ENCODE assay signal across 32 cellular contexts in the genomic region with DNA sequence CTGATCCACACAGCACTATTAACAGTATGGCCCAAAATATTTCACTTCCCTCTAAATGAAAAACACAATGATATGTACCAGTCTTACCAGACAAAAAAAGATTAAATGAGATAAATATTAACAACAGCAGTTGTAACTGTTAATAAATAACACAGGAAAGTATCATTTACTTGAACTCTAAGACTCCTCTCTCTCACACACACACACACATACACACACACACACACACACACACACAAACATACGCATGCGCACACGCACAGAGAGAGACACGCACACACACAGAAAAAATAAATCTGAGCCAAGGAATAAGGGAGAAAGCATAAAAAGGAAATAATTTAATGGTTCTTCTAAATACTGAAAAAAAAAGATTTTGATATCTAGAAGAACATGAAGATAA. TPM values are rescaled to one million over a fixed set of nuclear protein-coding genes. Genes with fewer than 3 reads are reported as not detected.
DNase-seq lines count a peak whose midpoint lies in the region; ATAC-seq and TF ChIP-seq lines count a peak whose summit lies in the region.
"Had no signal": no experiment of that assay in that cellular context is flagged by ENCODE, and none has a peak within 500 bp of the region (broad histone marks: within the 10 kb centered on the region; RNA-seq: fewer than 3 reads in every experiment).

No MANE protein-coding gene starts in this region.

- intact Hi-C loops in right cardiac atrium (cut with DNase I): no loop called here

- peak; percentile 59 for ATAC-seq in GM18907 (IDR thresholded peaks at IDR 0.05; ENCODE audit: unreplicated experiment)
- no peak for ATAC-seq in HG02852 (IDR thresholded peaks at IDR 0.05; ENCODE audit: unreplicated experiment)
- no peak for ATAC-seq in right cardiac atrium
- ATAC-seq: activated CD4-positive, CD25-positive, alpha-beta regulatory T cell treated with anti-CD3 and anti-CD28 coated beads, Interleukin-2, amount 50 U/mL, for 24 hours; activated T-helper 17 cell treated with anti-CD3 and anti-CD28 coated beads, Interleukin-2, amount 50 U/mL, for 72 hours; left ventricle myocardium superior; naive thymus-derived CD4-positive, alpha-beta T cell had no signal

- H3K27me3 ChIP-seq in right cardiac atrium (ENCODE audit: control insufficient read depth, insufficient read depth): no peaks in the 10 kb centered on the region
- H3K27me3 ChIP-seq: BLaER1, breast epithelium, MG63, Peyer's patch, spleen had no signal

- DNase-seq in kidney glomerular epithelial cell (lab: John Stamatoyannopoulos, UW) (peak; percentile 39), renal cortical epithelial cell (ENCODE audit: low read depth) (peak; percentile 83), C1 segment of cervical spinal cord (lab: John Stamatoyannopoulos, UW) (no peak), right cardiac atrium (no peak), cerebellar nuclear complex (lab: John Stamatoyannopoulos, UW) (no peak)
- DNase-seq: activated CD4-positive, alpha-beta memory T cell treated with anti-CD3 and anti-CD28 coated beads for 36 hours; activated CD8-positive, alpha-beta memory T cell treated with anti-CD3 and anti-CD28 coated beads, Interleukin-2, amount 50 U/mL, for 48 hours; activated naive CD4-positive, alpha-beta T cell treated with anti-CD3 and anti-CD28 coated beads, Interleukin-2, amount 50 U/mL, for 16 hours; amygdala; effector CD4-positive, alpha-beta T cell; erythroblast; foreskin melanocyte; KG1; left ventricle myocardium superior; naive thymus-derived CD4-positive, alpha-beta T cell; NCI-H2029 treated with DMSO at 0.1 percent for 48 hours; NCI-H526; nucleus accumbens; Peyer's patch; retina; SIG-M5; spleen; SW 1271; trophoblast cell had no signal

- no peaks in the 10 kb centered on the region for H3K4me1 ChIP-seq in right cardiac atrium (ENCODE audit: control insufficient read depth, insufficient read depth, low read length)
- H3K4me1 ChIP-seq: BLaER1, breast epithelium, Peyer's patch, spleen had no signal

- 82% methylated on average over 4 of the region's 4 CpGs for WGBS in right cardiac atrium

- H3K9me3 ChIP-seq in right cardiac atrium (ENCODE audit: control insufficient read depth, low read length): no peaks in the 10 kb centered on the region

- H3K27ac ChIP-seq in VCaP: peak overlapping the region; percentile 55
- no peak overlapping the region for H3K27ac ChIP-seq in right cardiac atrium (ENCODE audit: low read length)
- H3K27ac ChIP-seq: BLaER1, breast epithelium, Peyer's patch, spleen had no signal

- TF ChIP-seq CTCF in VCaP (conservative IDR thresholded peaks at IDR 0.05): no peak

- H3K4me3 ChIP-seq in right cardiac atrium (ENCODE audit: low read length): no peak overlapping the region
- H3K4me3 ChIP-seq: BLaER1, breast epithelium, Peyer's patch, spleen had no signal

RNA-seq across cellular contexts. Expression of gene FANCC, which starts 32.8 kb away (rescaled TPM):
- total RNA-seq in renal cortical epithelial cell: 2.8 and 8.6 TPM in 2 replicates
- total RNA-seq in right cardiac atrium: 1 to 10 TPM; 3.3 to 6.6 (median 4.5) TPM
- polyA plus RNA-seq in right cardiac atrium: 3.2 TPM

Comparison
In these comparisons a context has a peak if more than half of its experiments do, and no peak if none do; other contexts are left out.
1. DNase-seq: peak in kidney glomerular epithelial cell (single experiment) and renal cortical epithelial cell (single experiment); none in C1 segment of cervical spinal cord (0 of 14), right cardiac atrium (0 of 3) and cerebellar nuclear complex (0 of 2).